28 cellular contexts compared by ENCODE assay signal in the genomic region with DNA sequence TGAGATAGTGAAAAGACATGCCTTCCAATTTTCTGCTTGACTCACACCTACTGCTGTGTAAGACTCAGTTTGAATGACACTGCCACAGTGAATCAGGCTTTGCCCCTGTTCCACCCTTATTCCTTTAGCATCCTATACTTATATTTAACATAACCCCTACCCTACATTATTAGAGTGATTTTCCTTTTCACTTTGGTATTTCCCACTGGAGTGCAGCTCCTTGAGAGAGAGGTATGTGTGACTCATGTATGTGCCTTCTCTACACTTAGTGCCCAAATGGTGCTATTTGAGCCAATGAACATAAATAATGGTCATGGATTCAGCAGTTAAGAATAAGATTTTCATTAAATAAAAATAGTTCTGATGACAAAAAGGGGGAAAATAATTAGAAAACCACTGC.
"Had no signal": no experiment of that assay in that cellular context is flagged by ENCODE, and none has a peak within 500 bp of the region (broad histone marks: within the 10 kb centered on the region; RNA-seq: fewer than 3 reads in every experiment).

No MANE protein-coding gene starts in this region.

- H3K4me1 ChIP-seq: Peyer's patch, SJSA1 had no signal

- ATAC-seq: activated T-helper 17 cell treated with anti-CD3 and anti-CD28 coated beads, Interleukin-2, amount 50 U/mL, for 72 hours; SK-N-SH treated with all-trans-retinoic acid at 6 μM for 48 hours had no signal

- H3K27ac ChIP-seq: cardiac muscle cell, Peyer's patch, SJSA1, VCaP had no signal

- H3K27me3 ChIP-seq: cardiac muscle cell, Peyer's patch, SJSA1 had no signal

- H3K36me3 ChIP-seq: cardiac muscle cell, Peyer's patch, SJSA1 had no signal

- H3K4me3 ChIP-seq: cardiac muscle cell, Peyer's patch, SJSA1 had no signal

- H3K9me3 ChIP-seq: Peyer's patch, SJSA1 had no signal

- DNase-seq: activated CD4-positive, alpha-beta memory T cell treated with anti-CD3 and anti-CD28 coated beads for 36 hours; activated CD4-positive, alpha-beta T cell treated with anti-CD3 and anti-CD28 coated beads, Interleukin-2, amount 10 ng/mL, durations not matched to agents 7 days and 5 days; activated CD4-positive, CD25-positive, alpha-beta regulatory T cell; activated CD8-positive, alpha-beta memory T cell treated with anti-CD3 and anti-CD28 coated beads for 24 hours; activated gamma-delta T cell; activated naive CD4-positive, alpha-beta T cell treated with anti-CD3 and anti-CD28 coated beads for 36 hours; activated T-cell treated with anti-CD3 and anti-CD28 coated beads for 4 hours; activated T-cell treated with anti-CD3 and anti-CD28 coated beads, Interleukin-2, amount 50 U/mL, for 48 hours; amygdala; KG1; MV-4-11; NCI-H1092 treated with DMSO at 0.1 percent for 48 hours; NCI-H1417 treated with DMSO at 0.1 percent for 48 hours; NCI-H1694; NCI-H2029; NCI-H345; NCI-H510A; NCI-H526 treated with DMSO at 0.1 percent for 48 hours; NCI-H82; OCI-M1; Peyer's patch; SHP77; T-helper 9 cell had no signal
